8 cellular contexts compared by ENCODE assay signal in genomic region chr1:113835686-113836290, GRCh38. TPM values are rescaled to one million over a fixed set of nuclear protein-coding genes. Genes with fewer than 3 reads are reported as not detected.
DNase-seq lines count a peak whose midpoint lies in the region; ATAC-seq and TF ChIP-seq lines count a peak whose summit lies in the region.

No MANE protein-coding gene starts in this region.

- H3K27me3 Mint-ChIP-seq in WTC11 (ENCODE audit: low read depth), result peaks cover 8% of the 10 kb centered on the region; the same call in 1 of the 2 replicates

- POLR2A ChIA-PET in WTC11 (lab: Charles Lee), result no interaction called here

- DNase-seq in stimulated activated CD4-positive, alpha-beta T cell treated with anti-CD3 and anti-CD28 coated beads, Interleukin-2, amount 100 ng/mL, for 4 hours (ENCODE audit: low read depth), result peak; percentile 18
- no peak for DNase-seq in stimulated activated CD4-positive, alpha-beta T cell treated with anti-CD3 and anti-CD28 coated beads, Interleukin-2, amount 100 ng/mL, for 24 hours
- DNase-seq in NCI-H1105 (lab: John Stamatoyannopoulos, UW) (peak; percentile 3), WTC11 (ENCODE audit: low spot score) (no peak), glomerular visceral epithelial cell (ENCODE audit: extremely low spot score) (peak; percentile 58), stromal cell of bone marrow (ENCODE audit: low read depth) (peak; percentile 35), OCI-M2 (lab: John Stamatoyannopoulos, UW; ENCODE audit: unreplicated experiment) (no peak)
- DNase-seq in activated CD4-positive, CD25-positive, alpha-beta regulatory T cell treated with anti-CD3 and anti-CD28 coated beads, Interleukin-2, amount 50 U/mL, for 72 hours, result no peak

- no peak for ATAC-seq in WTC11

- CTCF ChIA-PET in WTC11 (lab: Charles Lee), result interaction anchor here (0.6 to 2.2 kb wide), 14 partner anchors 10 to 143 kb away, joined by 3 to 7 read pairs (median 4); partner anchors contain the start of genes HIPK1, OLFML3 and RSBN1

- H3K4me1 Mint-ChIP-seq in WTC11, result no peaks in the 10 kb centered on the region

- H3K27ac Mint-ChIP-seq in WTC11, result no peak overlapping the region

- H3K4me3 Mint-ChIP-seq in WTC11, result no peak overlapping the region

- TF ChIP-seq CTCF in WTC11 (IDR thresholded peaks at IDR 0.05), result peak; percentile 24; the same call in 1 of the 2 replicates

- no peaks in the 10 kb centered on the region for H3K9me3 Mint-ChIP-seq in WTC11

- H3K36me3 Mint-ChIP-seq in WTC11, result no peaks in the 10 kb centered on the region

TF ChIP-seq in WTC11, 78 proteins besides CTCF, POLR2A, EP300 and RAD21:
- TF ChIP-seq ATF3 (CRISPR knock-in tag; conservative IDR thresholded peaks at IDR 0.05) (no peak), ZNF512 (CRISPR knock-in tag; IDR thresholded peaks at IDR 0.05; ENCODE audit: borderline replicate concordance) (no peak), HMGXB4 (CRISPR knock-in tag; IDR thresholded peaks at IDR 0.05) (no peak), STAT6 (CRISPR knock-in tag; conservative IDR thresholded peaks at IDR 0.05; ENCODE audit: low read depth) (no peak), GTF2I (CRISPR knock-in tag; conservative IDR thresholded peaks at IDR 0.05) (no peak), CREM (CRISPR knock-in tag; IDR thresholded peaks at IDR 0.05) (no peak), FOXP4 (CRISPR knock-in tag; IDR thresholded peaks at IDR 0.05) (no peak), CREB1 (CRISPR knock-in tag; IDR thresholded peaks at IDR 0.05) (no peak), SMAD3 (CRISPR knock-in tag; IDR thresholded peaks at IDR 0.05; ENCODE audit: borderline replicate concordance) (no peak), HMGA2 (CRISPR knock-in tag; IDR thresholded peaks at IDR 0.05) (no peak), EMX1 (CRISPR knock-in tag; IDR thresholded peaks at IDR 0.05) (no peak), SMAD4 (CRISPR knock-in tag; IDR thresholded peaks at IDR 0.05) (no peak), NR1H2 (CRISPR knock-in tag; IDR thresholded peaks at IDR 0.05) (no peak), ZBTB21 (CRISPR knock-in tag; IDR thresholded peaks at IDR 0.05; ENCODE audit: borderline replicate concordance) (no peak), E2F5 (CRISPR knock-in tag; IDR thresholded peaks at IDR 0.05) (no peak), ARID4B (CRISPR knock-in tag; IDR thresholded peaks at IDR 0.05; ENCODE audit: borderline replicate concordance) (no peak)

RNA-seq across cellular contexts. Expression of gene RSBN1, which starts 23.5 kb away (rescaled TPM):
- total RNA-seq in WTC11 (2021), result 15.5 to 19.3 TPM (median 19.1 TPM) in 3 replicates

RNA-seq across cellular contexts. Expression of gene PTPN22, which starts 35.7 kb away (rescaled TPM):
- total RNA-seq in WTC11 (2021), result 0.11 to 0.18 TPM in 2 of 3 replicates, not detected in the other

RNA-seq across cellular contexts. Expression of gene BCL2L15, which starts 51.6 kb away (rescaled TPM):
- total RNA-seq in WTC11 (2021), result 0.17 to 0.30 TPM (median 0.18 TPM) in 3 replicates

Comparison
In these comparisons a context has a peak if more than half of its experiments do, and no peak if none do; other contexts are left out.
1. DNase-seq: peak in stimulated activated CD4-positive, alpha-beta T cell treated with anti-CD3 and anti-CD28 coated beads, Interleukin-2, amount 100 ng/mL, for 4 hours (single experiment), NCI-H1105 (single experiment), glomerular visceral epithelial cell (single experiment) and stromal cell of bone marrow (single experiment); none in stimulated activated CD4-positive, alpha-beta T cell treated with anti-CD3 and anti-CD28 coated beads, Interleukin-2, amount 100 ng/mL, for 24 hours (0 of 2), WTC11 (single experiment), activated CD4-positive, CD25-positive, alpha-beta regulatory T cell treated with anti-CD3 and anti-CD28 coated beads, Interleukin-2, amount 50 U/mL, for 72 hours (single experiment) and OCI-M2 (single experiment).